In the genomic region with DNA sequence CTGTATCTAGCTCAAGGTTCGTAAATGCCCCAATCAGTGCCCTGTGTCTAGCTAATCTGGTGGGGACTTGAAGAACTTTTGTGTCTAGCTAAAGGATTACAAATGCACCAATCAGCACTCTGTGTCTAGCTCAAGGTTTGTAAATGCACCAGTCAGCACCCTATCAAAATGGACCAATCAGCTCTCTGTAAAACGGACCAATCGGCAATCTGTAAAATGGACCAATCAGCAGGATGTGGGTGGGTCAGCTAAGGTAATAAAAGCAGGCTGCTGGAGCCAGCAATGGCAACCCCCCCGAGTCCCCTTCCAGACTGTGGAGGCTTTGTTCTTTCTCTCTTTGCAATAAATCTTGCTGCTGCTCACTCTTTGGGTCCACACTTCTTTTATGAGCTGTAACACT, we compare ENCODE assay signal across 4 cellular contexts. TPM values are rescaled to one million over a fixed set of nuclear protein-coding genes. Genes with fewer than 3 reads are reported as not detected.
"Had no signal": no experiment of that assay in that cellular context is flagged by ENCODE, and none has a peak within 500 bp of the region (broad histone marks: within the 10 kb centered on the region; RNA-seq: fewer than 3 reads in every experiment).

No MANE protein-coding gene starts in this region.

RNA-seq across cellular contexts. Expression of gene B4GALNT1, which starts 23.4 kb away (rescaled TPM):
- total RNA-seq: bronchial epithelial cell, cardiac muscle cell, T-helper 17 cell had no signal

RNA-seq across cellular contexts. Expression of gene ARHGEF25, which starts 45.2 kb away (rescaled TPM):
- total RNA-seq: activated B cell treated with CpG ODN at 0.5 μM for 24 hours had no signal
